Comparison of ENCODE assay signal across 20 cellular contexts in the genomic region with DNA sequence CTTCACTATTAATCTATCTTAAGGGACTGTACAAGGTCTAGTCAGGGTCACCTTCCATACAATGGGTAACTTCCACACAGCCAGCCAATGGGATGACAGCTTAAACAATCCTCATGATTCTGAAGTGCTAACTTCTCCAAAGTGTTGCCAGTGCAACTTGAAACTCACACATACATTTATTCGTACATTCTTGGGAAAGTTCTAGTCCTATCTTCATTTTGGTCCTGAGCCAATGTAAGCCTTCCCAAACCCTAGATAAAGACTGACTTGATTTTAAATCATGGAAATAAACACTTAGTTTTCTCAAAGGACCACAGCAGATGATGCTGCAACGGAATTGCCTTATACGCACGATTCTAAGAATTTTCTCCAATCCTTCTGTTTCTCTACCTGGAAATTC.
"Had no signal": no experiment of that assay in that cellular context is flagged by ENCODE, and none has a peak within 500 bp of the region (broad histone marks: within the 10 kb centered on the region; RNA-seq: fewer than 3 reads in every experiment).

No MANE protein-coding gene starts in this region.

- H3K9me3 Mint-ChIP-seq: activated B cell treated with CpG ODN at 0.5 μM for 24 hours; activated naive CD4-positive, alpha-beta T cell treated with anti-CD3 and anti-CD28 coated beads for 36 hours; activated naive CD8-positive, alpha-beta T cell treated with anti-CD3 and anti-CD28 coated beads, Interleukin-2, amount 10 ng/mL, durations not matched to agents 7 days and 5 days; activated T-cell treated with anti-CD3 and anti-CD28 coated beads, Interleukin-2, amount 50 U/mL, for 4 hours; dendritic cell treated with granulocyte-macrophage colony-stimulating factor and Interleukin-4, amounts not matched to agents 40 ng/mL and 50 ng/mL, for 4 days; stimulated activated naive B cell treated with anti-CD40 and anti-IgM and Interleukin-4, amounts not matched to agents 10 μg/mL and 1 μg/mL and 100 μg/mL, for 72 hours had no signal

- H3K36me3 Mint-ChIP-seq: activated naive CD8-positive, alpha-beta T cell treated with anti-CD3 and anti-CD28 coated beads, Interleukin-2, amount 10 ng/mL, durations not matched to agents 7 days and 5 days; immature natural killer cell; naive thymus-derived CD4-positive, alpha-beta T cell; stimulated activated naive B cell treated with anti-CD40 and anti-IgM and Interleukin-4, amounts not matched to agents 10 μg/mL and 1 μg/mL and 100 μg/mL, for 72 hours had no signal

- ATAC-seq: activated CD4-positive, alpha-beta T cell treated with anti-CD3 and anti-CD28 coated beads for 36 hours; activated T-cell treated with anti-CD3 and anti-CD28 coated beads, Interleukin-2, amount 50 U/mL, for 4 hours; naive thymus-derived CD4-positive, alpha-beta T cell had no signal

- H3K27ac Mint-ChIP-seq: activated B cell treated with CpG ODN at 0.5 μM for 24 hours; activated CD4-positive, alpha-beta T cell treated with anti-CD3 and anti-CD28 coated beads for 36 hours; activated naive CD4-positive, alpha-beta T cell treated with anti-CD3 and anti-CD28 coated beads for 36 hours; activated naive CD8-positive, alpha-beta T cell treated with anti-CD3 and anti-CD28 coated beads, Interleukin-2, amount 10 ng/mL, durations not matched to agents 7 days and 5 days; dendritic cell treated with granulocyte-macrophage colony-stimulating factor and Interleukin-4, amounts not matched to agents 40 ng/mL and 50 ng/mL, for 4 days; immature natural killer cell; naive thymus-derived CD4-positive, alpha-beta T cell; progenitor cell of endocrine pancreas; stimulated activated naive B cell treated with anti-CD40 and anti-IgM and Interleukin-4, amounts not matched to agents 10 μg/mL and 1 μg/mL and 100 μg/mL, for 72 hours had no signal

- H3K4me3 ChIP-seq: lung, sigmoid colon, uterus had no signal

- H3K4me3 Mint-ChIP-seq: activated B cell treated with CpG ODN at 0.5 μM for 24 hours; activated CD4-positive, alpha-beta T cell treated with anti-CD3 and anti-CD28 coated beads for 36 hours; activated naive CD4-positive, alpha-beta T cell treated with anti-CD3 and anti-CD28 coated beads for 36 hours; activated naive CD8-positive, alpha-beta T cell treated with anti-CD3 and anti-CD28 coated beads, Interleukin-2, amount 10 ng/mL, durations not matched to agents 7 days and 5 days; activated T-cell treated with anti-CD3 and anti-CD28 coated beads, Interleukin-2, amount 50 U/mL, for 4 hours; dendritic cell treated with granulocyte-macrophage colony-stimulating factor and Interleukin-4, amounts not matched to agents 40 ng/mL and 50 ng/mL, for 4 days; immature natural killer cell; naive thymus-derived CD4-positive, alpha-beta T cell; stimulated activated naive B cell treated with anti-CD40 and anti-IgM and Interleukin-4, amounts not matched to agents 10 μg/mL and 1 μg/mL and 100 μg/mL, for 72 hours had no signal

- DNase-seq: activated B cell treated with CpG ODN at 0.5 μM for 24 hours; activated CD4-positive, alpha-beta T cell treated with anti-CD3 and anti-CD28 coated beads for 36 hours; activated CD4-positive, alpha-beta T cell treated with anti-CD3 and anti-CD28 coated beads, Interleukin-2, amount 50 U/mL, for 4 hours; activated CD8-positive, alpha-beta memory T cell treated with anti-CD3 and anti-CD28 coated beads, Interleukin-2, amount 50 U/mL, for 48 hours; activated naive CD8-positive, alpha-beta T cell treated with anti-CD3 and anti-CD28 coated beads, Interleukin-2, amount 10 ng/mL, durations not matched to agents 7 days and 5 days; activated T-cell treated with anti-CD3 and anti-CD28 coated beads, Interleukin-2, amount 50 U/mL, for 4 hours; effector CD4-positive, alpha-beta T cell; immature natural killer cell; naive thymus-derived CD4-positive, alpha-beta T cell; retina; sigmoid colon; stimulated activated CD4-positive, alpha-beta T cell treated with anti-CD3 and anti-CD28 coated beads, Interleukin-2, amount 100 ng/mL, for 48 hours; stimulated activated CD8-positive, alpha-beta memory T cell treated with anti-CD3 and anti-CD28 coated beads, Interleukin-4, amount 100 ng/mL, for 48 hours; stimulated activated naive B cell treated with anti-CD40 and anti-IgM and Interleukin-4, amounts not matched to agents 10 μg/mL and 1 μg/mL and 100 μg/mL, for 72 hours; T1000; uterus had no signal

- H3K4me1 Mint-ChIP-seq: activated B cell treated with CpG ODN at 0.5 μM for 24 hours; activated CD4-positive, alpha-beta T cell treated with anti-CD3 and anti-CD28 coated beads for 36 hours; activated naive CD8-positive, alpha-beta T cell treated with anti-CD3 and anti-CD28 coated beads, Interleukin-2, amount 10 ng/mL, durations not matched to agents 7 days and 5 days; immature natural killer cell; naive thymus-derived CD4-positive, alpha-beta T cell; stimulated activated naive B cell treated with anti-CD40 and anti-IgM and Interleukin-4, amounts not matched to agents 10 μg/mL and 1 μg/mL and 100 μg/mL, for 72 hours had no signal
